11 cellular contexts compared by ENCODE assay signal in genomic region chr6:42099340-42100028, GRCh38. TPM values are rescaled to one million over a fixed set of nuclear protein-coding genes. Genes with fewer than 3 reads are reported as not detected.
DNase-seq lines count a peak whose midpoint lies in the region; ATAC-seq, FAIRE-seq and TF ChIP-seq lines count a peak whose summit lies in the region.
"Had no signal": no experiment of that assay in that cellular context is flagged by ENCODE, and none has a peak within 500 bp of the region (broad histone marks: within the 10 kb centered on the region; RNA-seq: fewer than 3 reads in every experiment).

No MANE protein-coding gene starts in this region.

- H3K79me2 ChIP-seq in keratinocyte (ENCODE audit: control insufficient read depth, insufficient read depth, low read length), result no peaks in the 10 kb centered on the region

- no peaks in the 10 kb centered on the region for H3K9me1 ChIP-seq in keratinocyte (ENCODE audit: control insufficient read depth, extremely low read depth, insufficient read depth, low read length)

- H3K4me1 ChIP-seq in keratinocyte (ENCODE audit: control insufficient read depth, extremely low read depth, insufficient read depth, low read length), result peaks cover 36% of the 10 kb centered on the region

- peak; percentile 39 for FAIRE-seq in keratinocyte (lab: Jason Lieb, UNC)

- H3K9me3 Mint-ChIP-seq in activated CD8-positive, alpha-beta memory T cell treated with anti-CD3 and anti-CD28 coated beads, Interleukin-2, amount 10 ng/mL, durations not matched to agents 7 days and 5 days (ENCODE audit: low read depth), result no peaks in the 10 kb centered on the region
- no peaks in the 10 kb centered on the region for H3K9me3 Mint-ChIP-seq in activated CD4-positive, alpha-beta memory T cell treated with anti-CD3 and anti-CD28 coated beads, Interleukin-2, amount 10 ng/mL, durations not matched to agents 7 days and 5 days
- H3K9me3 Mint-ChIP-seq in stimulated activated naive CD8-positive, alpha-beta T cell treated with anti-CD3 and anti-CD28 coated beads, Interleukin-15, amount 100 ng/mL, for 72 hours, result no peaks in the 10 kb centered on the region
- H3K9me3 Mint-ChIP-seq: central memory CD8-positive, alpha-beta T cell had no signal

- H3K4me3 Mint-ChIP-seq in activated CD8-positive, alpha-beta memory T cell treated with anti-CD3 and anti-CD28 coated beads, Interleukin-2, amount 10 ng/mL, durations not matched to agents 7 days and 5 days, result peak overlapping the region; percentile 34
- peak overlapping the region; percentile 3 for H3K4me3 Mint-ChIP-seq in activated CD4-positive, alpha-beta memory T cell treated with anti-CD3 and anti-CD28 coated beads, Interleukin-2, amount 10 ng/mL, durations not matched to agents 7 days and 5 days
- H3K4me3 Mint-ChIP-seq in stimulated activated naive CD8-positive, alpha-beta T cell treated with anti-CD3 and anti-CD28 coated beads, Interleukin-15, amount 100 ng/mL, for 72 hours, result peak overlapping the region; percentile 53 to 66
- H3K4me3 Mint-ChIP-seq: central memory CD8-positive, alpha-beta T cell had no signal

- peak overlapping the region; percentile 91 for H3K27ac ChIP-seq in keratinocyte (ENCODE audit: control insufficient read depth, insufficient read depth, low read length)
- H3K27ac ChIP-seq: neutrophil had no signal

- TF ChIP-seq CTCF in keratinocyte (optimal IDR thresholded peaks at IDR 0.05 in 1 of 3, IDR thresholded peaks at IDR 0.05 in 1 of 3, conservative IDR thresholded peaks at IDR 0.05 in 1 of 3; ENCODE audit: extremely low read depth in 1 of 3, insufficient read depth in 2 of 3, low read length in 3 of 3), result peak in 1 of 3 experiments; percentile 18

- in situ Hi-C loops in KBM-7 (cut with MboI; ENCODE audit: low pct_unique_long_range_greater_than_20kb, low sequenced_read_pairs), result no loop called here

- peak overlapping the region in 1 of 3 experiments; percentile 30 for H3K4me3 ChIP-seq in keratinocyte (ENCODE audit: control insufficient read depth in 2 of 3, extremely low read depth in 1 of 3, insufficient read depth in 2 of 3, low read depth in 1 of 3, low read length in 3 of 3)

- H2AFZ ChIP-seq in keratinocyte (ENCODE audit: control insufficient read depth, low read length), result no peak overlapping the region

- H3K36me3 ChIP-seq in keratinocyte (ENCODE audit: control insufficient read depth in 2 of 2, extremely low read depth in 1 of 2, insufficient read depth in 2 of 2, low read length in 2 of 2), result peaks cover 9 to 12% of the 10 kb centered on the region in 2 experiments
- H3K36me3 ChIP-seq: neutrophil had no signal

- H3K4me2 ChIP-seq in keratinocyte (ENCODE audit: control insufficient read depth, extremely low read depth, insufficient read depth, low read depth, low read length), result peak overlapping the region; percentile 65

- peak; percentile 50 for DNase-seq in activated CD8-positive, alpha-beta memory T cell treated with anti-CD3 and anti-CD28 coated beads, Interleukin-2, amount 10 ng/mL, durations not matched to agents 7 days and 5 days
- DNase-seq in activated CD8-positive, alpha-beta memory T cell treated with anti-CD3 and anti-CD28 coated beads for 24 hours, result no peak
- DNase-seq in activated CD4-positive, alpha-beta memory T cell treated with anti-CD3 and anti-CD28 coated beads, Interleukin-2, amount 10 ng/mL, durations not matched to agents 7 days and 5 days, result peak; percentile 40
- DNase-seq in keratinocyte (ENCODE audit: low read depth, low spot score) (peak; percentile 66), NCI-H1694 treated with DMSO at 0.1 percent for 48 hours (lab: John Stamatoyannopoulos, UW) (no peak), KBM-7 (no peak)
- DNase-seq in stimulated activated naive CD8-positive, alpha-beta T cell treated with anti-CD3 and anti-CD28 coated beads, Interleukin-15, amount 100 ng/mL, for 72 hours, result peak in 1 of 2 donors; percentile 34
- no peak for DNase-seq in activated CD4-positive, CD25-positive, alpha-beta regulatory T cell treated with anti-CD3 and anti-CD28 coated beads, Interleukin-2, amount 50 U/mL, for 72 hours
- DNase-seq: C1 segment of cervical spinal cord had no signal

- dilution Hi-C loops in keratinocyte (cut with MboI; ENCODE audit: extremely low pct_ligation_motif_present, low sequenced_read_pairs), result no loop called here

- no peaks in the 10 kb centered on the region for H3K27me3 Mint-ChIP-seq in activated CD8-positive, alpha-beta memory T cell treated with anti-CD3 and anti-CD28 coated beads, Interleukin-2, amount 10 ng/mL, durations not matched to agents 7 days and 5 days
- H3K27me3 Mint-ChIP-seq in activated CD4-positive, alpha-beta memory T cell treated with anti-CD3 and anti-CD28 coated beads, Interleukin-2, amount 10 ng/mL, durations not matched to agents 7 days and 5 days, result no peaks in the 10 kb centered on the region
- H3K27me3 Mint-ChIP-seq in stimulated activated naive CD8-positive, alpha-beta T cell treated with anti-CD3 and anti-CD28 coated beads, Interleukin-15, amount 100 ng/mL, for 72 hours, result no peaks in the 10 kb centered on the region

- H3K27ac Mint-ChIP-seq in activated CD8-positive, alpha-beta memory T cell treated with anti-CD3 and anti-CD28 coated beads, Interleukin-2, amount 10 ng/mL, durations not matched to agents 7 days and 5 days, result peak overlapping the region; percentile 90
- H3K27ac Mint-ChIP-seq in activated CD4-positive, alpha-beta memory T cell treated with anti-CD3 and anti-CD28 coated beads, Interleukin-2, amount 10 ng/mL, durations not matched to agents 7 days and 5 days, result peak overlapping the region; percentile 94
- peak overlapping the region; percentile 14 to 83 for H3K27ac Mint-ChIP-seq in stimulated activated naive CD8-positive, alpha-beta T cell treated with anti-CD3 and anti-CD28 coated beads, Interleukin-15, amount 100 ng/mL, for 72 hours

- CTCF ChIA-PET in activated CD8-positive, alpha-beta memory T cell treated with anti-CD3 and anti-CD28 coated beads, Interleukin-2, amount 10 ng/mL, durations not matched to agents 7 days and 5 days (lab: Charles Lee), result interaction anchor here (0.7 to 1.6 kb wide), 6 partner anchors 9 to 312 kb away, joined by 3 to 5 read pairs (median 3); partner anchors contain the start of gene TOMM6
- CTCF ChIA-PET in activated CD4-positive, alpha-beta memory T cell treated with anti-CD3 and anti-CD28 coated beads, Interleukin-2, amount 10 ng/mL, durations not matched to agents 7 days and 5 days (lab: Charles Lee), result interaction anchor here (0.6 to 1.8 kb wide), 12 partner anchors 8 to 559 kb away, joined by 3 to 5 read pairs (median 4); partner anchors contain the start of gene TOMM6

- peaks cover 49% of the 10 kb centered on the region for H3K4me1 Mint-ChIP-seq in activated CD8-positive, alpha-beta memory T cell treated with anti-CD3 and anti-CD28 coated beads, Interleukin-2, amount 10 ng/mL, durations not matched to agents 7 days and 5 days
- H3K4me1 Mint-ChIP-seq in activated CD4-positive, alpha-beta memory T cell treated with anti-CD3 and anti-CD28 coated beads, Interleukin-2, amount 10 ng/mL, durations not matched to agents 7 days and 5 days, result peaks cover 55% of the 10 kb centered on the region
- H3K4me1 Mint-ChIP-seq in stimulated activated naive CD8-positive, alpha-beta T cell treated with anti-CD3 and anti-CD28 coated beads, Interleukin-15, amount 100 ng/mL, for 72 hours, result peaks cover 43% of the 10 kb centered on the region

- no peaks in the 10 kb centered on the region for H3K9me3 ChIP-seq in keratinocyte (ENCODE audit: control insufficient read depth, low read depth, low read length)
- H3K9me3 ChIP-seq: neutrophil had no signal

- H3K27me3 ChIP-seq in keratinocyte (ENCODE audit: control insufficient read depth, extremely low read depth, insufficient read depth, low read length), result no peaks in the 10 kb centered on the region

- peak; percentile 35 for ATAC-seq in activated CD8-positive, alpha-beta memory T cell treated with anti-CD3 and anti-CD28 coated beads, Interleukin-2, amount 10 ng/mL, durations not matched to agents 7 days and 5 days
- peak; percentile 61 for ATAC-seq in stimulated activated naive CD8-positive, alpha-beta T cell treated with anti-CD3 and anti-CD28 coated beads, Interleukin-15, amount 100 ng/mL, for 72 hours

- POLR2A ChIA-PET in activated CD4-positive, alpha-beta memory T cell treated with anti-CD3 and anti-CD28 coated beads, Interleukin-2, amount 10 ng/mL, durations not matched to agents 7 days and 5 days (lab: Charles Lee), result interaction anchor here (1.0 to 1.9 kb wide), 3 partner anchors 11 to 50 kb away, joined by 3 to 7 read pairs (median 5); partner anchors contain the start of gene TAF8

- peak overlapping the region; percentile 46 for H3K9ac ChIP-seq in keratinocyte (ENCODE audit: control insufficient read depth, extremely low read depth, insufficient read depth, low read length)

- H4K20me1 ChIP-seq in keratinocyte (ENCODE audit: control insufficient read depth, extremely low read depth, insufficient read depth, low read length), result no peaks in the 10 kb centered on the region

- H3K36me3 Mint-ChIP-seq in activated CD8-positive, alpha-beta memory T cell treated with anti-CD3 and anti-CD28 coated beads, Interleukin-2, amount 10 ng/mL, durations not matched to agents 7 days and 5 days, result no peaks in the 10 kb centered on the region
- no peaks in the 10 kb centered on the region for H3K36me3 Mint-ChIP-seq in activated CD4-positive, alpha-beta memory T cell treated with anti-CD3 and anti-CD28 coated beads, Interleukin-2, amount 10 ng/mL, durations not matched to agents 7 days and 5 days (ENCODE audit: low read depth)

RNA-seq across cellular contexts. Expression of gene C6orf132, which starts 42.9 kb away (rescaled TPM):
- total RNA-seq in activated CD8-positive, alpha-beta memory T cell treated with anti-CD3 and anti-CD28 coated beads, Interleukin-2, amount 10 ng/mL, durations not matched to agents 7 days and 5 days, result under 1 TPM; 0.16 to 0.18 TPM
- total RNA-seq in activated CD4-positive, alpha-beta memory T cell treated with anti-CD3 and anti-CD28 coated beads, Interleukin-2, amount 10 ng/mL, durations not matched to agents 7 days and 5 days, result under 1 TPM; 0.05 to 0.10 TPM
- 8.1 to 15.3 TPM (median 11.8 TPM) in 3 replicates for polyA plus RNA-seq in keratinocyte
- polyA plus RNA-seq in keratinocyte (2011; ENCODE audit: low read depth), result 12.2 TPM
- polyA plus RNA-seq in keratinocyte (2011; cell fraction: cytosol; rRNA removed), result 13.0 and 15.4 TPM in 2 replicates
- polyA plus RNA-seq in keratinocyte (2011; cell fraction: nucleus; rRNA removed), result 10.5 and 13.5 TPM in 2 replicates
- 26.2 and 34.7 TPM in 2 replicates for polyA plus RNA-seq in keratinocyte (2012; ENCODE audit: low replicate concordance)
- 6.5 to 23.7 TPM (median 8.9 TPM) in 3 replicates for polyA minus RNA-seq in keratinocyte
- polyA minus RNA-seq in keratinocyte (2011; cell fraction: cytosol; rRNA and poly(A)+ RNA removed), result 18.4 TPM
- 11.6 and 14.6 TPM in 2 replicates for polyA minus RNA-seq in keratinocyte (2011; cell fraction: nucleus; rRNA and poly(A)+ RNA removed)

RNA-seq across cellular contexts. Expression of gene TAF8, which starts 49.2 kb away (rescaled TPM):
- total RNA-seq in activated CD8-positive, alpha-beta memory T cell treated with anti-CD3 and anti-CD28 coated beads, Interleukin-2, amount 10 ng/mL, durations not matched to agents 7 days and 5 days, result 10 to 100 TPM; 50.9 to 53.2 TPM
- 10 to 100 TPM; 48.0 to 55.1 TPM for total RNA-seq in activated CD4-positive, alpha-beta memory T cell treated with anti-CD3 and anti-CD28 coated beads, Interleukin-2, amount 10 ng/mL, durations not matched to agents 7 days and 5 days
- 13.2 to 19.8 TPM (median 15.9 TPM) in 3 replicates for polyA plus RNA-seq in keratinocyte
- 2.2 TPM for polyA plus RNA-seq in keratinocyte (2011; ENCODE audit: low read depth)
- 12.1 TPM in 2 replicates for polyA plus RNA-seq in keratinocyte (2011; cell fraction: cytosol; rRNA removed)
- 17.3 and 17.6 TPM in 2 replicates for polyA plus RNA-seq in keratinocyte (2011; cell fraction: nucleus; rRNA removed)
- polyA plus RNA-seq in keratinocyte (2012; ENCODE audit: low replicate concordance), result 7.6 and 10.4 TPM in 2 replicates
- polyA minus RNA-seq in keratinocyte, result 24.8 to 35.4 TPM (median 24.9 TPM) in 3 replicates
- polyA minus RNA-seq in keratinocyte (2011; cell fraction: cytosol; rRNA and poly(A)+ RNA removed), result 9.4 TPM
- polyA minus RNA-seq in keratinocyte (2011; cell fraction: nucleus; rRNA and poly(A)+ RNA removed), result 9.6 and 17.1 TPM in 2 replicates

Comparison
In these comparisons a context has a peak if more than half of its experiments do, and no peak if none do; other contexts are left out.
1. DNase-seq: peak in activated CD8-positive, alpha-beta memory T cell treated with anti-CD3 and anti-CD28 coated beads, Interleukin-2, amount 10 ng/mL, durations not matched to agents 7 days and 5 days (single experiment), activated CD4-positive, alpha-beta memory T cell treated with anti-CD3 and anti-CD28 coated beads, Interleukin-2, amount 10 ng/mL, durations not matched to agents 7 days and 5 days (single experiment) and keratinocyte (single experiment); none in activated CD8-positive, alpha-beta memory T cell treated with anti-CD3 and anti-CD28 coated beads for 24 hours (single experiment), activated CD4-positive, CD25-positive, alpha-beta regulatory T cell treated with anti-CD3 and anti-CD28 coated beads, Interleukin-2, amount 50 U/mL, for 72 hours (single experiment), NCI-H1694 treated with DMSO at 0.1 percent for 48 hours (single experiment) and KBM-7 (single experiment).
2. H3K4me3 Mint-ChIP-seq: peak in every context shown above with its lines; median percentile 60 in stimulated activated naive CD8-positive, alpha-beta T cell treated with anti-CD3 and anti-CD28 coated beads, Interleukin-15, amount 100 ng/mL, for 72 hours; 34 in activated CD8-positive, alpha-beta memory T cell treated with anti-CD3 and anti-CD28 coated beads, Interleukin-2, amount 10 ng/mL, durations not matched to agents 7 days and 5 days; 3 in activated CD4-positive, alpha-beta memory T cell treated with anti-CD3 and anti-CD28 coated beads, Interleukin-2, amount 10 ng/mL, durations not matched to agents 7 days and 5 days.
3. Peak in every context shown above with its lines, with median percentiles within 50 percentile points of each other: H3K27ac Mint-ChIP-seq.